Comparison of ENCODE assay signal across 10 cellular contexts in genomic region chr12:11033959-11034358, GRCh38. TPM values are rescaled to one million over a fixed set of nuclear protein-coding genes. Genes with fewer than 3 reads are reported as not detected.
DNase-seq lines count a peak whose midpoint lies in the region; ATAC-seq, FAIRE-seq and TF ChIP-seq lines count a peak whose summit lies in the region.
"Not testable (repeated sequence)": the region's sequence is repeated elsewhere in the genome, so short reads cannot be mapped to it uniquely, and the experiment has no call there.
"Had no signal": no experiment of that assay in that cellular context is flagged by ENCODE, and none has a peak within 500 bp of the region (broad histone marks: within the 10 kb centered on the region; RNA-seq: fewer than 3 reads in every experiment).

No MANE protein-coding gene starts in this region.

- not testable (repeated sequence) for H3K4me1 Mint-ChIP-seq in activated T-cell treated with anti-CD3 and anti-CD28 coated beads, Interleukin-2, amount 50 U/mL, for 4 hours (ENCODE audit: low read depth); stimulated activated effector memory CD8-positive, alpha-beta T cell treated with anti-CD3 and anti-CD28 coated beads, Interleukin-12 subunit alpha, Interleukin-12 subunit beta, amount 100 ng/mL, for 72 hours

- FAIRE-seq in GM12891 (lab: Jason Lieb, UNC): peak; percentile 81

- not testable (repeated sequence) for H3K9me3 Mint-ChIP-seq in activated T-cell treated with anti-CD3 and anti-CD28 coated beads, Interleukin-2, amount 50 U/mL, for 4 hours; stimulated activated effector memory CD8-positive, alpha-beta T cell treated with anti-CD3 and anti-CD28 coated beads, Interleukin-12 subunit alpha, Interleukin-12 subunit beta, amount 100 ng/mL, for 72 hours

- not testable (repeated sequence) for H3K27me3 Mint-ChIP-seq in activated T-cell treated with anti-CD3 and anti-CD28 coated beads, Interleukin-2, amount 50 U/mL, for 4 hours (ENCODE audit: low read depth)

- peak; percentile 91 for ATAC-seq in GM18868 (IDR thresholded peaks at IDR 0.05; ENCODE audit: unreplicated experiment)
- peak; percentile 65 for ATAC-seq in HG02759 (IDR thresholded peaks at IDR 0.05; ENCODE audit: unreplicated experiment)
- ATAC-seq in HG03064 (IDR thresholded peaks at IDR 0.05; ENCODE audit: low read depth, unreplicated experiment): peak; percentile 73
- ATAC-seq in HG03520 (IDR thresholded peaks at IDR 0.05; ENCODE audit: unreplicated experiment): peak; percentile 46
- peak; percentile 56 to 78 for ATAC-seq in activated T-cell treated with anti-CD3 and anti-CD28 coated beads, Interleukin-2, amount 50 U/mL, for 4 hours
- ATAC-seq in stimulated activated effector memory CD8-positive, alpha-beta T cell treated with anti-CD3 and anti-CD28 coated beads, Interleukin-12 subunit alpha, Interleukin-12 subunit beta, amount 100 ng/mL, for 72 hours: peak; percentile 85

- DNase-seq in GM12891 (ENCODE audit: insufficient read length, low spot score); activated T-cell treated with anti-CD3 and anti-CD28 coated beads, Interleukin-2, amount 50 U/mL, for 4 hours; stimulated activated effector memory CD8-positive, alpha-beta T cell treated with anti-CD3 and anti-CD28 coated beads, Interleukin-12 subunit alpha, Interleukin-12 subunit beta, amount 100 ng/mL, for 72 hours (ENCODE audit: low spot score in 2 of 2): not testable (repeated sequence)

- peaks cover 29% of the 10 kb centered on the region for H3K36me3 Mint-ChIP-seq in activated T-cell treated with anti-CD3 and anti-CD28 coated beads, Interleukin-2, amount 50 U/mL, for 4 hours (ENCODE audit: insufficient read depth)
- H3K36me3 Mint-ChIP-seq in stimulated activated effector memory CD8-positive, alpha-beta T cell treated with anti-CD3 and anti-CD28 coated beads, Interleukin-12 subunit alpha, Interleukin-12 subunit beta, amount 100 ng/mL, for 72 hours: not testable (repeated sequence)

- H3K27ac Mint-ChIP-seq in stimulated activated effector memory CD8-positive, alpha-beta T cell treated with anti-CD3 and anti-CD28 coated beads, Interleukin-12 subunit alpha, Interleukin-12 subunit beta, amount 100 ng/mL, for 72 hours: not testable (repeated sequence)

- not testable (repeated sequence) for TF ChIP-seq POLR2A in GM12891 (IDR thresholded peaks at IDR 0.05; ENCODE audit: low read depth, low read length)

- H3K4me3 Mint-ChIP-seq in activated T-cell treated with anti-CD3 and anti-CD28 coated beads, Interleukin-2, amount 50 U/mL, for 4 hours; stimulated activated effector memory CD8-positive, alpha-beta T cell treated with anti-CD3 and anti-CD28 coated beads, Interleukin-12 subunit alpha, Interleukin-12 subunit beta, amount 100 ng/mL, for 72 hours: not testable (repeated sequence)

RNA-seq across cellular contexts. Expression of gene TAS2R31, which starts 2.8 kb away (rescaled TPM):
- 0.18 TPM for polyA plus RNA-seq in GM12891 (2012; ENCODE audit: low read depth, missing spikeins)
- 1 to 10 TPM in 1 of 3 donors, under 1 TPM in 2; 0.86 to 1.0 (median 0.98) TPM for total RNA-seq in activated T-cell treated with anti-CD3 and anti-CD28 coated beads, Interleukin-2, amount 50 U/mL, for 4 hours

RNA-seq across cellular contexts. Expression of gene TAS2R19, which starts 11.5 kb away (rescaled TPM):
- polyA plus RNA-seq in GM12891 (2012; ENCODE audit: low read depth, missing spikeins): 0.12 TPM
- 1 to 10 TPM in 1 of 3 donors, under 1 TPM in 2; 0.87 to 1.1 (median 0.95) TPM for total RNA-seq in activated T-cell treated with anti-CD3 and anti-CD28 coated beads, Interleukin-2, amount 50 U/mL, for 4 hours

RNA-seq across cellular contexts. Expression of gene TAS2R46, which starts 28.1 kb away (rescaled TPM):
- polyA plus RNA-seq in GM12891 (2012; ENCODE audit: low read depth, missing spikeins): 0.10 TPM
- total RNA-seq in activated T-cell treated with anti-CD3 and anti-CD28 coated beads, Interleukin-2, amount 50 U/mL, for 4 hours: under 1 TPM; 0.58 to 0.82 (median 0.66) TPM
- total RNA-seq: M059J, Right ventricle myocardium superior had no signal

RNA-seq across cellular contexts. Expression of gene TAS2R20, which starts 35.9 kb away (rescaled TPM):
- polyA plus RNA-seq in GM12891 (2012; ENCODE audit: low read depth, missing spikeins): not detected
- total RNA-seq in activated T-cell treated with anti-CD3 and anti-CD28 coated beads, Interleukin-2, amount 50 U/mL, for 4 hours: under 1 TPM; 0.53 to 0.63 (median 0.61) TPM

RNA-seq across cellular contexts. Expression of gene TAS2R50, which starts 47.2 kb away (rescaled TPM):
- not detected for polyA plus RNA-seq in GM12891 (2012; ENCODE audit: low read depth, missing spikeins)
- total RNA-seq in activated T-cell treated with anti-CD3 and anti-CD28 coated beads, Interleukin-2, amount 50 U/mL, for 4 hours: under 1 TPM in 1 of 3 donors, not detected in 2; 0.35 TPM
- total RNA-seq: CD8-positive, alpha-beta T cell had no signal
